ENCODE assay signal across 8 cellular contexts in genomic region chr11:10294289-10294953, GRCh38.
DNase-seq lines count a peak whose midpoint lies in the region; ATAC-seq and TF ChIP-seq lines count a peak whose summit lies in the region.

No MANE protein-coding gene starts in this region.

- peak; percentile 61 for DNase-seq in NCI-H146 (lab: John Stamatoyannopoulos, UW)
- DNase-seq in NCI-H146 treated with DMSO at 0.1 percent for 48 hours (lab: John Stamatoyannopoulos, UW; ENCODE audit: unreplicated experiment), result no peak
- peak; percentile 88 for DNase-seq in left kidney (ENCODE audit: low read depth, low spot score)
- DNase-seq in stimulated activated CD4-positive, alpha-beta T cell treated with anti-CD3 and anti-CD28 coated beads, Interleukin-4, amount 100 ng/mL, for 24 hours, result no peak

- 0 out of 2 replicates have a peak, but pooled peaks cover 3% of the 10 kb centered on the region for H3F3A ChIP-seq in OCI-LY1 (ENCODE audit: insufficient read depth, low read length)

- peaks cover 21% of the 10 kb centered on the region for H3K4me1 ChIP-seq in OCI-LY1 (ENCODE audit: insufficient read depth, low read length, severe bottlenecking)
- peaks cover 5 to 38% (median 26%) of the 10 kb centered on the region in 5 donors for H3K4me1 ChIP-seq in subcutaneous abdominal adipose tissue (ENCODE audit: control insufficient read depth in 5 of 5, insufficient read depth in 5 of 5, low read length in 5 of 5)

- H3K27ac ChIP-seq in OCI-LY1 (ENCODE audit: low read depth, low read length, poor library complexity, severe bottlenecking) (no peak overlapping the region), cingulate gyrus (ENCODE audit: low read depth, low read length) (peak overlapping the region; percentile 20), subcutaneous abdominal adipose tissue (ENCODE audit: low read depth, low read length) (peak overlapping the region; percentile 97)

- no peaks in the 10 kb centered on the region for H3K79me2 ChIP-seq in OCI-LY1 (ENCODE audit: insufficient read depth, low read length)

- H3K27me3 ChIP-seq in OCI-LY1 (ENCODE audit: insufficient read depth, low read length) (no peaks in the 10 kb centered on the region; the same call in 1 of the 2 replicates), subcutaneous abdominal adipose tissue (ENCODE audit: control insufficient read depth in 5 of 5, insufficient read depth in 4 of 5, low read length in 5 of 5) (no peaks in the 10 kb centered on the region)

- no peak for TF ChIP-seq CTCF in OCI-LY1 (IDR thresholded peaks at IDR 0.05; ENCODE audit: low read length)

- no peaks in the 10 kb centered on the region for H3K9me2 ChIP-seq in OCI-LY1 (ENCODE audit: low read depth, low read length)

- H3K4me3 ChIP-seq in OCI-LY1 (ENCODE audit: low read depth, low read length, poor library complexity, severe bottlenecking) (peak overlapping the region; percentile 75), subcutaneous abdominal adipose tissue (ENCODE audit: low read depth in 1 of 5, low read length in 5 of 5) (peak overlapping the region; percentile 85 to 94 (median 89))

- no peak for ATAC-seq in GM19395 (IDR thresholded peaks at IDR 0.05; ENCODE audit: unreplicated experiment)

- H3K4me2 ChIP-seq in OCI-LY1 (ENCODE audit: low read length), result peak overlapping the region; percentile 80

- no peak overlapping the region for H2AFZ ChIP-seq in OCI-LY1 (ENCODE audit: low read length)

- H3K9ac ChIP-seq in OCI-LY1 (ENCODE audit: low read length), result peak overlapping the region; percentile 79
- H3K9ac ChIP-seq in subcutaneous abdominal adipose tissue (ENCODE audit: low read length in 5 of 5), result peak overlapping the region in 4 of 5 donors; percentile 83 to 94 (median 86)

- H3K9me3 ChIP-seq in OCI-LY1 (ENCODE audit: low read length), result no peaks in the 10 kb centered on the region
- H3K9me3 ChIP-seq in subcutaneous abdominal adipose tissue (ENCODE audit: control insufficient read depth in 5 of 5, low read length in 5 of 5), result no peaks in the 10 kb centered on the region

- H3K36me3 ChIP-seq in OCI-LY1 (ENCODE audit: insufficient read depth, low read length) (no peaks in the 10 kb centered on the region), subcutaneous abdominal adipose tissue (ENCODE audit: control insufficient read depth in 5 of 5, insufficient read depth in 5 of 5, low read length in 5 of 5) (peaks cover 0 to 4% (median 0%) of the 10 kb centered on the region in 5 donors)

- H4K20me1 ChIP-seq in OCI-LY1 (ENCODE audit: insufficient read depth, low read length), result no peaks in the 10 kb centered on the region

Comparison
In these comparisons a context has a peak if more than half of its experiments do, and no peak if none do; other contexts are left out.
1. DNase-seq: peak in NCI-H146 (single experiment) and left kidney (single experiment); none in NCI-H146 treated with DMSO at 0.1 percent for 48 hours (single experiment) and stimulated activated CD4-positive, alpha-beta T cell treated with anti-CD3 and anti-CD28 coated beads, Interleukin-4, amount 100 ng/mL, for 24 hours (single experiment).